ENCODE assay signal across 8 cellular contexts in the genomic region with DNA sequence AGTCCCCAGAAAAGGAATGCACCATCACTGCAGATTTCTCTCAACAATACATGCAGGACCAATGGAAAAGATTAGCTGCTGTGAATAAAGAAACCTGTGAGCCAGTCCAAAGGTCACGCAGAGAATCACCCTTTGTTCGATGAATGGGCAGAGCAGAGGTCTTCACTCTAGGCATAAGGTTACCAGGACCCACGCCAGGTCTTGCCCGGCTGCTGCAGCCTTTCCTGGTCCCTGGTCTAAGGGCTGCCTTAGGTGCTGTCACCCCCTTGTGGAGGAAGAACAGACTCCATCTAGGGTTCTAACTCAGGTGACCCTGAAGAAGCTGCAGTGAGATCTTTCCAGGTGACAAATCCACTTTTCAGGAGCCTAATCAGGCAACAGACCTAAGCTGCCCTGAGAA. TPM values are rescaled to one million over a fixed set of nuclear protein-coding genes. Genes with fewer than 3 reads are reported as not detected.
A peak's percentile ranks its signal among the peaks of the same experiment; 100 is the strongest.
DNase-seq lines count a peak whose midpoint lies in the region; TF ChIP-seq lines count a peak whose summit lies in the region.

No MANE protein-coding gene starts in this region.

- no peaks in the 10 kb centered on the region for H3K9me3 Mint-ChIP-seq in osteocyte (ENCODE audit: unreplicated experiment)

- H3K9me3 ChIP-seq in esophagus squamous epithelium = no peaks in the 10 kb centered on the region

- 24 to 29% methylated on average over 4 of the region's 4 CpGs for WGBS in esophagus squamous epithelium, 2 donors

- TF ChIP-seq POLR2A in esophagus squamous epithelium (IDR thresholded peaks at IDR 0.05) = no peak

- H3K27me3 ChIP-seq in esophagus squamous epithelium = no peaks in the 10 kb centered on the region

- peak; percentile 82 for TF ChIP-seq CTCF in VCaP (conservative IDR thresholded peaks at IDR 0.05)
- TF ChIP-seq CTCF in esophagus squamous epithelium (IDR thresholded peaks at IDR 0.05) = peak in 5 of 6 experiments; percentile 55 to 80 (median 72)
- peak; percentile 59 for TF ChIP-seq CTCF in osteocyte (IDR thresholded peaks at IDR 0.05)

- peaks cover 41% of the 10 kb centered on the region for H3K36me3 Mint-ChIP-seq in osteocyte (ENCODE audit: unreplicated experiment)

- H3K4me1 Mint-ChIP-seq in osteocyte (ENCODE audit: unreplicated experiment) = peaks cover 30% of the 10 kb centered on the region

- H3K27ac ChIP-seq in VCaP = no peak overlapping the region
- H3K27ac ChIP-seq in esophagus squamous epithelium = no peak overlapping the region

- H3K36me3 ChIP-seq in esophagus squamous epithelium = peaks cover 34 to 77% (median 36%) of the 10 kb centered on the region in 3 donors

- H3K4me1 ChIP-seq in esophagus squamous epithelium = peaks cover 0 to 25% (median 3%) of the 10 kb centered on the region in 3 donors

- H3K4me3 Mint-ChIP-seq in osteocyte (ENCODE audit: unreplicated experiment) = no peak overlapping the region

- H3K27ac Mint-ChIP-seq in osteocyte (ENCODE audit: unreplicated experiment) = no peak overlapping the region

- H3K27me3 Mint-ChIP-seq in osteocyte (ENCODE audit: unreplicated experiment) = no peaks in the 10 kb centered on the region

- POLR2A ChIA-PET in HEK293T (lab: Yijun Ruan, JAX) = no interaction called here

- DNase-seq in DMS53 (lab: John Stamatoyannopoulos, UW) = peak; percentile 55
- DNase-seq in DMS53 treated with DMSO at 0.1 percent for 48 hours (lab: John Stamatoyannopoulos, UW; ENCODE audit: unreplicated experiment) = no peak
- peak; percentile 53 for DNase-seq in HEK293T (ENCODE audit: extremely low spot score)
- no peak for DNase-seq in esophagus squamous epithelium (lab: John Stamatoyannopoulos, UW)
- no peak for DNase-seq in osteocyte (ENCODE audit: extremely low spot score, unreplicated experiment)
- DNase-seq in dedifferentiated amniotic fluid mesenchymal stem cell (ENCODE audit: extremely low spot score) = no peak
- no peak for DNase-seq in UCSD-AML1 (lab: John Stamatoyannopoulos, UW; ENCODE audit: unreplicated experiment)

- H3K4me3 ChIP-seq in esophagus squamous epithelium = no peak overlapping the region

- intact Hi-C loops in esophagus squamous epithelium (cut with DNase I) = no loop called here

- CTCF ChIA-PET in HEK293T (lab: Yijun Ruan, JAX) = interaction anchor here (0.7 kb wide), 1 partner anchor 46 kb away, joined by 6 read pairs; no protein-coding TSS in a partner anchor

TF ChIP-seq in HEK293T, 16 proteins besides CTCF, POLR2A, EP300 and RAD21:
- TF ChIP-seq ARNT (IDR thresholded peaks at IDR 0.05) = no peak
- no peak for TF ChIP-seq HDGF (IDR thresholded peaks at IDR 0.05; ENCODE audit: borderline replicate concordance)
- no peak for TF ChIP-seq SUZ12 (IDR thresholded peaks at IDR 0.05)
- TF ChIP-seq CTBP1 (IDR thresholded peaks at IDR 0.05; ENCODE audit: borderline replicate concordance) = no peak
- TF ChIP-seq FOXA1 (IDR thresholded peaks at IDR 0.05) = no peak
- TF ChIP-seq FOXK2 (IDR thresholded peaks at IDR 0.05) = no peak
- TF ChIP-seq, protein P1, sequence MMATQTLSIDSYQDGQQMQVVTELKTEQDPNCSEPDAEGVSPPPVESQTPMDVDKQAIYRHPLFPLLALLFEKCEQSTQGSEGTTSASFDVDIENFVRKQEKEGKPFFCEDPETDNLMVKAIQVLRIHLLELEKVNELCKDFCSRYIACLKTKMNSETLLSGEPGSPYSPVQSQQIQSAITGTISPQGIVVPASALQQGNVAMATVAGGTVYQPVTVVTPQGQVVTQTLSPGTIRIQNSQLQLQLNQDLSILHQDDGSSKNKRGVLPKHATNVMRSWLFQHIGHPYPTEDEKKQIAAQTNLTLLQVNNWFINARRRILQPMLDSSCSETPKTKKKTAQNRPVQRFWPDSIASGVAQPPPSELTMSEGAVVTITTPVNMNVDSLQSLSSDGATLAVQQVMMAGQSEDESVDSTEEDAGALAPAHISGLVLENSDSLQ (IDR thresholded peaks at IDR 0.05) = no peak
- no peak for TF ChIP-seq NFRKB (IDR thresholded peaks at IDR 0.05)
- no peak for TF ChIP-seq FOXM1 (IDR thresholded peaks at IDR 0.05; ENCODE audit: borderline replicate concordance)
- TF ChIP-seq L3MBTL2 (conservative IDR thresholded peaks at IDR 0.05) = no peak
- no peak for TF ChIP-seq TARDBP (IDR thresholded peaks at IDR 0.05)
- no peak for TF ChIP-seq ZNF384 (IDR thresholded peaks at IDR 0.05)
- TF ChIP-seq LEF1 (IDR thresholded peaks at IDR 0.05; ENCODE audit: borderline replicate concordance) = no peak
- TF ChIP-seq SP1 (IDR thresholded peaks at IDR 0.05) = no peak
- TF ChIP-seq BHLHE40 (IDR thresholded peaks at IDR 0.05; ENCODE audit: borderline replicate concordance) = no peak
- no peak for TF ChIP-seq ELF4 (IDR thresholded peaks at IDR 0.05)
TF ChIP-seq in HEK293T: peak in this region for 0.

RNA-seq across cellular contexts. Expression of a gene that starts 29.0 kb away (rescaled TPM):
- total RNA-seq in esophagus squamous epithelium (100 to 1,000 TPM; 108 to 140 (median 121) TPM), osteocyte (147 and 148 TPM in 2 replicates)

RNA-seq across cellular contexts. Expression of a gene that starts 36.1 kb away (rescaled TPM):
- total RNA-seq in esophagus squamous epithelium (10 to 100 TPM; 22.7 to 35.7 (median 28.4) TPM), osteocyte (134 and 148 TPM in 2 replicates)

Comparison
In these comparisons a context has a peak if more than half of its experiments do, and no peak if none do; other contexts are left out.
1. DNase-seq: peak in DMS53 (single experiment) and HEK293T (single experiment); none in DMS53 treated with DMSO at 0.1 percent for 48 hours (single experiment), esophagus squamous epithelium (single experiment), osteocyte (single experiment), dedifferentiated amniotic fluid mesenchymal stem cell (single experiment) and UCSD-AML1 (single experiment).
2. Peak in every context shown above with its lines, with median percentiles within 50 percentile points of each other: CTCF ChIP-seq.